1 cellular context compared by ENCODE assay signal in genomic region chr17:78819402-78819801, GRCh38.
TF ChIP-seq lines count a peak whose summit lies in the region.

No MANE protein-coding gene starts in this region.

TF ChIP-seq in SK-N-SH treated with all-trans-retinoic acid at 6 μM for 48 hours, 23 proteins besides CTCF, POLR2A, EP300 and RAD21 (continued from another document):
- no peak for TF ChIP-seq TSHZ2 (CRISPR knock-in tag; IDR thresholded peaks at IDR 0.05)
- no peak for TF ChIP-seq OSR1 (CRISPR knock-in tag; IDR thresholded peaks at IDR 0.05)
- TF ChIP-seq ESRRG (CRISPR knock-in tag; IDR thresholded peaks at IDR 0.05) = no peak
- TF ChIP-seq POU6F1 (CRISPR knock-in tag; IDR thresholded peaks at IDR 0.05; ENCODE audit: borderline replicate concordance, low read depth) = no peak
- no peak for TF ChIP-seq ZNF565 (CRISPR knock-in tag; conservative IDR thresholded peaks at IDR 0.05; ENCODE audit: low read depth)
- TF ChIP-seq ISL1 (CRISPR knock-in tag; IDR thresholded peaks at IDR 0.05) = no peak
- no peak for TF ChIP-seq GLIS3 (CRISPR knock-in tag; IDR thresholded peaks at IDR 0.05)
- no peak for TF ChIP-seq PPARA (CRISPR knock-in tag; IDR thresholded peaks at IDR 0.05; ENCODE audit: borderline replicate concordance)
- TF ChIP-seq TOX (CRISPR knock-in tag; IDR thresholded peaks at IDR 0.05; ENCODE audit: borderline replicate concordance) = no peak
- no peak for TF ChIP-seq TCF4 (CRISPR knock-in tag; IDR thresholded peaks at IDR 0.05; ENCODE audit: borderline replicate concordance)
- TF ChIP-seq ZFP3 (CRISPR knock-in tag; IDR thresholded peaks at IDR 0.05) = no peak
- TF ChIP-seq ZFP30 (CRISPR knock-in tag; IDR thresholded peaks at IDR 0.05) = no peak
- no peak for TF ChIP-seq CREB5 (CRISPR knock-in tag; IDR thresholded peaks at IDR 0.05; ENCODE audit: low read depth)
- no peak for TF ChIP-seq ZNF70 (CRISPR knock-in tag; IDR thresholded peaks at IDR 0.05)
